Comparison of ENCODE assay signal across 12 cellular contexts in the genomic region with DNA sequence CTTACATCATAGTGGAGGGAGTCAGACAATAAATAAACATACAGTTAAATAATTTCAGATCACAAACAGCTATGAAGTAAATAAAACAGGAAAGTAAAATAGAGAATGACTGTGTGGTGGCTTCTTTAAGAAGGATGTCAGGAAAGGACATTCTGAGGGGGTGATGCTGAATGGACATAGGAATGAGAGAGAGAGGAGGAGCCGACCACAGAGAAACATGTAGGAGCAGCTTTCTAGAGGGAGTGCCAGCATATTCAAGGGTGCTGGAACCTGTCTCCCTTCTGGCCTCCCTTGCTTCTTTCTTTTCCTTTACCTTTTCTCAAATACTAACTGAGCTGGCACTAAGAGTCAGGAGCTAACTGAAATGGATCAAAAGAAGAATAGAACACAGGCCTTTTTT. TPM values are rescaled to one million over a fixed set of nuclear protein-coding genes. Genes with fewer than 3 reads are reported as not detected.
DNase-seq lines count a peak whose midpoint lies in the region; ATAC-seq and TF ChIP-seq lines count a peak whose summit lies in the region.
"Had no signal": no experiment of that assay in that cellular context is flagged by ENCODE, and none has a peak within 500 bp of the region (broad histone marks: within the 10 kb centered on the region; RNA-seq: fewer than 3 reads in every experiment).

No MANE protein-coding gene starts in this region.

- H3K27ac Mint-ChIP-seq in activated CD4-positive, alpha-beta T cell treated with anti-CD3 and anti-CD28 coated beads, Interleukin-2, amount 10 ng/mL, durations not matched to agents 24 days and 14 days: peak overlapping the region; percentile 46
- H3K27ac Mint-ChIP-seq in activated CD4-positive, alpha-beta T cell treated with anti-CD3 and anti-CD28 coated beads for 36 hours: no peak overlapping the region
- H3K27ac Mint-ChIP-seq: T-helper 1 cell treated with Interleukin-12 subunit alpha and Interleukin-12 subunit beta and Interleukin-4 antibody, amounts not matched to agents 30 μg/mL and 1 μg/mL, for 36 hours had no signal

- H3K9ac ChIP-seq in adipocyte (ENCODE audit: low read length) (no peak overlapping the region), Karpas-422 (ENCODE audit: low read length) (no peak overlapping the region)

- H3K4me3 Mint-ChIP-seq in activated CD4-positive, alpha-beta T cell treated with anti-CD3 and anti-CD28 coated beads, Interleukin-2, amount 10 ng/mL, durations not matched to agents 24 days and 14 days: no peak overlapping the region
- no peak overlapping the region for H3K4me3 Mint-ChIP-seq in activated CD4-positive, alpha-beta T cell treated with anti-CD3 and anti-CD28 coated beads for 36 hours
- H3K4me3 Mint-ChIP-seq: T-helper 1 cell treated with Interleukin-12 subunit alpha and Interleukin-12 subunit beta and Interleukin-4 antibody, amounts not matched to agents 30 μg/mL and 1 μg/mL, for 36 hours had no signal

- H3K4me3 ChIP-seq in adipocyte (ENCODE audit: low read length): no peak overlapping the region
- peak overlapping the region; percentile 23 for H3K4me3 ChIP-seq in thoracic aorta
- H3K4me3 ChIP-seq in Karpas-422 (ENCODE audit: low read length): no peak overlapping the region
- H3K4me3 ChIP-seq: lung had no signal

- H3K27me3 ChIP-seq in adipocyte (replicated peaks; ENCODE audit: control insufficient read depth, insufficient read depth, low read length) (no peaks in the 10 kb centered on the region), thoracic aorta (replicated peaks; ENCODE audit: insufficient read depth) (no peaks in the 10 kb centered on the region), Karpas-422 (ENCODE audit: low read length) (no peaks in the 10 kb centered on the region)

- POLR2A ChIA-PET in activated CD4-positive, alpha-beta T cell treated with anti-CD3 and anti-CD28 coated beads for 36 hours (lab: Charles Lee): no interaction called here
- POLR2A ChIA-PET in GM10248 (lab: Yijun Ruan, JAX): interaction anchor here (0.8 kb wide), 1 partner anchor 20 kb away, joined by 4 read pairs; the partner anchor contains the start of gene BCL10

- peaks cover 46% of the 10 kb centered on the region for H3K27me3 Mint-ChIP-seq in activated CD4-positive, alpha-beta T cell treated with anti-CD3 and anti-CD28 coated beads, Interleukin-2, amount 10 ng/mL, durations not matched to agents 24 days and 14 days
- peaks cover 24% of the 10 kb centered on the region for H3K27me3 Mint-ChIP-seq in activated CD4-positive, alpha-beta T cell treated with anti-CD3 and anti-CD28 coated beads for 36 hours

- H3K36me3 ChIP-seq in adipocyte (ENCODE audit: control insufficient read depth, insufficient read depth, low read length, severe bottlenecking) (no peaks in the 10 kb centered on the region), thoracic aorta (no peaks in the 10 kb centered on the region), Karpas-422 (ENCODE audit: insufficient read depth, low read length) (no peaks in the 10 kb centered on the region)

- H3K4me1 Mint-ChIP-seq in activated CD4-positive, alpha-beta T cell treated with anti-CD3 and anti-CD28 coated beads, Interleukin-2, amount 10 ng/mL, durations not matched to agents 24 days and 14 days: peaks cover 25% of the 10 kb centered on the region
- peaks cover 26% of the 10 kb centered on the region for H3K4me1 Mint-ChIP-seq in activated CD4-positive, alpha-beta T cell treated with anti-CD3 and anti-CD28 coated beads for 36 hours

- no peak overlapping the region for H2AFZ ChIP-seq in Karpas-422 (ENCODE audit: low read length)

- H3K9me3 ChIP-seq in adipocyte (ENCODE audit: control insufficient read depth, low read length): no peaks in the 10 kb centered on the region
- H3K9me3 ChIP-seq in thoracic aorta: no peaks in the 10 kb centered on the region
- H3K9me3 ChIP-seq in Karpas-422 (ENCODE audit: low read length): no peaks in the 10 kb centered on the region

- no peak overlapping the region for H3K4me2 ChIP-seq in Karpas-422 (ENCODE audit: low read depth, low read length, poor library complexity, severe bottlenecking)

- H3K9me2 ChIP-seq in Karpas-422 (replicated peaks; ENCODE audit: insufficient read depth, low read length): no peaks in the 10 kb centered on the region

- no peak for ATAC-seq in activated CD4-positive, alpha-beta T cell treated with anti-CD3 and anti-CD28 coated beads for 36 hours
- no peak for ATAC-seq in thoracic aorta (ENCODE audit: insufficient number of reproducible peaks, low FRiP score, low read depth)

- peaks cover 13% of the 10 kb centered on the region for H3K4me1 ChIP-seq in adipocyte (ENCODE audit: control insufficient read depth, insufficient read depth, low read length)
- peaks cover 16 to 28% of the 10 kb centered on the region in 2 donors for H3K4me1 ChIP-seq in thoracic aorta (ENCODE audit: control insufficient read depth in 1 of 2, low read depth in 2 of 2)
- peaks cover 22% of the 10 kb centered on the region for H3K4me1 ChIP-seq in Karpas-422 (ENCODE audit: low read length)

- intact Hi-C loops in activated CD4-positive, alpha-beta T cell treated with anti-CD3 and anti-CD28 coated beads, Interleukin-2, amount 10 ng/mL, durations not matched to agents 24 days and 14 days (cut with micrococcal nuclease): loop anchor here (10.0 kb wide), 1 partner anchor 1152 kb away; the partner anchor contains the start of gene PRKACB
- intact Hi-C loops in activated CD4-positive, alpha-beta T cell treated with anti-CD3 and anti-CD28 coated beads for 36 hours (cut with DNase I, micrococcal nuclease): loop anchor here (5.0 kb wide), 2 partner anchors 410 to 605 kb away; partner anchors contain the start of genes SSX2IP (in 1 of the 2) and ZNHIT6 (in 1 of the 2)

- no peaks in the 10 kb centered on the region for H3K79me2 ChIP-seq in Karpas-422 (ENCODE audit: low read length)

- TF ChIP-seq CTCF in thoracic aorta (IDR thresholded peaks at IDR 0.05) (no peak), GM10248 (IDR thresholded peaks at IDR 0.05; ENCODE audit: control extremely low read depth, extremely low read depth, low read depth, missing control alignments) (no peak)

- H4K20me1 ChIP-seq in Karpas-422 (ENCODE audit: insufficient read depth, low read depth, low read length): no peaks in the 10 kb centered on the region

- H3K27ac ChIP-seq in thoracic aorta (peak overlapping the region; percentile 70 to 77), Karpas-422 (ENCODE audit: low read length) (no peak overlapping the region)

- peaks cover 3% of the 10 kb centered on the region for H3K9me3 Mint-ChIP-seq in activated CD4-positive, alpha-beta T cell treated with anti-CD3 and anti-CD28 coated beads, Interleukin-2, amount 10 ng/mL, durations not matched to agents 24 days and 14 days
- H3K9me3 Mint-ChIP-seq in activated CD4-positive, alpha-beta T cell treated with anti-CD3 and anti-CD28 coated beads for 36 hours (ENCODE audit: low read depth): no peaks in the 10 kb centered on the region
- H3K9me3 Mint-ChIP-seq: T-helper 1 cell treated with Interleukin-12 subunit alpha and Interleukin-12 subunit beta and Interleukin-4 antibody, amounts not matched to agents 30 μg/mL and 1 μg/mL, for 36 hours had no signal

- no peak for DNase-seq in activated CD4-positive, alpha-beta T cell treated with anti-CD3 and anti-CD28 coated beads, Interleukin-2, amount 10 ng/mL, durations not matched to agents 24 days and 14 days
- DNase-seq in activated CD4-positive, alpha-beta T cell treated with anti-CD3 and anti-CD28 coated beads for 36 hours: no peak
- DNase-seq in adipocyte (ENCODE audit: low read depth) (peak; percentile 54), islet precursor cell (peak; percentile 11), thoracic aorta (ENCODE audit: low spot score) (no peak), GM10248 (ENCODE audit: extremely low spot score) (no peak), Karpas-422 (no peak), COLO668 (lab: John Stamatoyannopoulos, UW; ENCODE audit: unreplicated experiment) (no peak)
- DNase-seq: 8988T, retina had no signal

- H3K36me3 Mint-ChIP-seq in activated CD4-positive, alpha-beta T cell treated with anti-CD3 and anti-CD28 coated beads, Interleukin-2, amount 10 ng/mL, durations not matched to agents 24 days and 14 days (ENCODE audit: low read depth): peaks cover 2% of the 10 kb centered on the region
- H3K36me3 Mint-ChIP-seq in activated CD4-positive, alpha-beta T cell treated with anti-CD3 and anti-CD28 coated beads for 36 hours (ENCODE audit: low read depth): peaks cover 2% of the 10 kb centered on the region

- CTCF ChIA-PET in activated CD4-positive, alpha-beta T cell treated with anti-CD3 and anti-CD28 coated beads for 36 hours (lab: Charles Lee): interaction anchor here (0.9 to 1.6 kb wide), 4 partner anchors 12 to 41 kb away, joined by 3 to 6 read pairs (median 4); partner anchors contain the start of gene BCL10
- CTCF ChIA-PET in GM10248 (lab: Yijun Ruan, JAX): interaction anchor here (0.7 to 4.2 kb wide), 8 partner anchors 11 to 352 kb away, joined by 3 to 22 read pairs (median 4); partner anchors contain the start of gene BCL10

RNA-seq across cellular contexts. Expression of gene BCL10, which starts 20.5 kb away (rescaled TPM):
- 25.5 and 27.8 TPM in 2 replicates for total RNA-seq in activated CD4-positive, alpha-beta T cell treated with anti-CD3 and anti-CD28 coated beads, Interleukin-2, amount 10 ng/mL, durations not matched to agents 24 days and 14 days
- total RNA-seq in activated CD4-positive, alpha-beta T cell treated with anti-CD3 and anti-CD28 coated beads for 36 hours: 10 to 100 TPM; 28.3 to 28.8 TPM
- total RNA-seq in thoracic aorta: 10 to 100 TPM; 13.8 to 34.2 TPM
- total RNA-seq in Karpas-422 (2014; rRNA removed; shearing (Covaris generic); ENCODE audit: low replicate concordance): 16.5 and 32.2 TPM in 2 replicates

RNA-seq across cellular contexts. Expression of gene C1orf52, which starts 37.5 kb away (rescaled TPM):
- total RNA-seq in activated CD4-positive, alpha-beta T cell treated with anti-CD3 and anti-CD28 coated beads, Interleukin-2, amount 10 ng/mL, durations not matched to agents 24 days and 14 days: 29.8 and 32.3 TPM in 2 replicates
- 10 to 100 TPM; 23.5 to 24.6 TPM for total RNA-seq in activated CD4-positive, alpha-beta T cell treated with anti-CD3 and anti-CD28 coated beads for 36 hours
- total RNA-seq in thoracic aorta: 10 to 100 TPM; 20.7 to 28.7 TPM
- total RNA-seq in Karpas-422 (2014; rRNA removed; shearing (Covaris generic); ENCODE audit: low replicate concordance): 17.8 and 22.9 TPM in 2 replicates

Comparison
In these comparisons a context has a peak if more than half of its experiments do, and no peak if none do; other contexts are left out.
1. DNase-seq: peak in adipocyte (single experiment) and islet precursor cell (single experiment); none in activated CD4-positive, alpha-beta T cell treated with anti-CD3 and anti-CD28 coated beads, Interleukin-2, amount 10 ng/mL, durations not matched to agents 24 days and 14 days (single experiment), activated CD4-positive, alpha-beta T cell treated with anti-CD3 and anti-CD28 coated beads for 36 hours (single experiment), thoracic aorta (single experiment), GM10248 (single experiment), Karpas-422 (single experiment) and COLO668 (single experiment).